Comparison of ENCODE assay signal across 9 cellular contexts in the genomic region with DNA sequence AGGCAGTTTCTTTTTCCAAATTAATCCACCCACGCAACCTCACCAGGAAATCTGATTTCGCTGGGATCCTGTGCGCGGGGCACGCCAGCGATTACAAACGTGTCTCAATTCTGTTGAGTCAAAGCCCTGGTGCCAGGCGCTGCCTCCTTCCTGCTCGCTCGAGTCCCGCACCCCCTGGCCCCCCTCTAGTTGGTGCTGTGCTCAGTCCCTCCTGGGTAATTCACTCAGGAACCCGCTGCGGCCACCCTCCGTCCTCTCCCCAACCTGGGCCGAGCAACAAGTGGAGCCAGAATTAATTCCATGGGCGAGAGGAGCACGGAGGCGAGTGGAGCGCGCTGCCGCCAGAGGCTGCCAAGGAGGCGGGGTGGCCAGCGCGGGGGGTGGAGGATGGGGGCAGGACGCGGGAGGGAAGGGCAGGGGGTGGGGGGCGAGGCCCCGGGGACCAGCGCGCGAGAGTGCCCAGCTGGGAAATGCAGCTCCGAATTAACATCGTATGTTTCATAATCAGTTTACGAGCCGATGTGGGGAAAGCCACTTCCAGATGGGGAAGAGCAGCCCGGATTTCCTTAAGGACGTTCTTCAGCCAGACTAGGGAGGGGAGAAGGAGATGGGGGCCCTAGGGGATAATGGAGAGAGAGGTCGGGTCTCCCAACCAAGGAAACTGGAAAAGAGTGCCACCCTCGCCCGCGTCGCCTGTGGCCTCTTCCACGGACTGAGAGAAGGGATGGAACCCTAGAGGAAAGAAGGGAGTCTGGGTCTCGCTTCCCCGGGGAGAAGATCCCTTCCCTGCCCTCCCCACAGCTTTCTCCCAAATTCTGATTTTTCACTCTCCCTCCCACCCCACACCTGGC. TPM values are rescaled to one million over a fixed set of nuclear protein-coding genes. Genes with fewer than 3 reads are reported as not detected.
DNase-seq lines count a peak whose midpoint lies in the region; ATAC-seq lines count a peak whose summit lies in the region.
"Had no signal": no experiment of that assay in that cellular context is flagged by ENCODE, and none has a peak within 500 bp of the region (broad histone marks: within the 10 kb centered on the region; RNA-seq: fewer than 3 reads in every experiment).

No MANE protein-coding gene starts in this region.

- peak; percentile 31 for DNase-seq in ACHN
- DNase-seq in NCI-H82 (lab: John Stamatoyannopoulos, UW): peak; percentile 77
- DNase-seq in fibroblast of gingiva (ENCODE audit: low read depth): peak; percentile 94
- peak; percentile 52 for DNase-seq in myocyte (ENCODE audit: low read depth)
- no peak for DNase-seq in UCSD-AML1 (lab: John Stamatoyannopoulos, UW; ENCODE audit: unreplicated experiment)
- DNase-seq in NCI-H446 (lab: John Stamatoyannopoulos, UW): no peak
- DNase-seq: CD8-positive, alpha-beta T cell had no signal

- ATAC-seq in GM19351 (IDR thresholded peaks at IDR 0.05; ENCODE audit: unreplicated experiment) (no peak), HG02885 (IDR thresholded peaks at IDR 0.05; ENCODE audit: poor library complexity, unreplicated experiment) (no peak)
- ATAC-seq: CD8-positive, alpha-beta T cell had no signal

- in situ Hi-C loops in ACHN (cut with HindIII; ENCODE audit: low pct_ligation_motif_present, low pct_unique_long_range_greater_than_20kb, low sequenced_read_pairs): no loop called here

RNA-seq across cellular contexts. Expression of a gene that starts 5.8 kb away (rescaled TPM):
- 34.5 and 35.5 TPM in 2 replicates for total RNA-seq in myocyte
- polyA plus RNA-seq in myocyte (2012): 19.6 TPM

Comparison
In these comparisons a context has a peak if more than half of its experiments do, and no peak if none do; other contexts are left out.
1. DNase-seq: peak in ACHN (single experiment), NCI-H82 (single experiment), fibroblast of gingiva (single experiment) and myocyte (single experiment); none in UCSD-AML1 (single experiment) and NCI-H446 (0 of 2).